Comparison of ENCODE assay signal across 13 cellular contexts in the genomic region with DNA sequence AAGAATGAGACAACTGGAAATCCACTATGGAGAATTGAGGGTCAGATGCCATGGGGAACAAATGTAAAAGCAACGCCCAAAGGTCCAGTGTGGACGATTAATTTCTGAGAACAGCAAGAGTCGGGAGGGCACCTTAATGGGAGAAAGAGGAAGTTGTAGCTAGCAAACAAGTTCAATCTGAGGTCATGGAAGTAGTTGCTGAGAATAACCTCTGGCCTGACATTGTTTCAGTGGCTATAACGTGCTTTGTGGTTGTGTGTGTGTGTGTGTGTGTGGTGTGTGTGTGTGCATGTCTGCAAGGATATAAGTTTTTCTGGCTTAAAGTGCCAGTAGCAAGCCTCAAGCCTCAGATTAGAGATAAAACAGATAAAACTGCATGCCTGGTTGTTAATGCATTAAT.
A peak's percentile ranks its signal among the peaks of the same experiment; 100 is the strongest.
DNase-seq lines count a peak whose midpoint lies in the region; ATAC-seq, FAIRE-seq and TF ChIP-seq lines count a peak whose summit lies in the region.
"Had no signal": no experiment of that assay in that cellular context is flagged by ENCODE, and none has a peak within 500 bp of the region (broad histone marks: within the 10 kb centered on the region; RNA-seq: fewer than 3 reads in every experiment).

No MANE protein-coding gene starts in this region.

- no peak overlapping the region for H3K23ac ChIP-seq in trophoblast cell (ENCODE audit: low read length)

- WGBS in GM12878 (ENCODE audit: insufficient coverage, insufficient replicate concordance, low lambda C conversion rate, missing lambda C conversion rate), result 11% methylated on average over 4 of the region's 4 CpGs
- WGBS in trophoblast cell (ENCODE audit: extremely low coverage, insufficient coverage, insufficient read length), result no CpG with 5 or more reads among the region's 4 CpGs

- DNase-seq in GM13977 (ENCODE audit: low spot score) (peak; percentile 4), GM12878 (ENCODE audit: low read depth, low spot score) (peak; percentile 3), trophoblast cell (no peak), left cardiac atrium (no peak)
- no peak for DNase-seq in stimulated activated naive CD8-positive, alpha-beta T cell treated with anti-CD3 and anti-CD28 coated beads, Interleukin-15, Interleukin-2, amounts not matched to agents 100 U/mL and 50 U/mL, for 24 hours
- DNase-seq: pancreas; stimulated activated CD4-positive, alpha-beta T cell treated with anti-CD3 and anti-CD28 coated beads, Interleukin-4, amount 100 ng/mL, for 1 hour; T-helper 9 cell had no signal

- H4K12ac ChIP-seq in trophoblast cell (ENCODE audit: low read depth, low read length), result no peak overlapping the region

- H3K18ac ChIP-seq in trophoblast cell (ENCODE audit: low read length), result no peak overlapping the region

- H3K4ac ChIP-seq in trophoblast cell (ENCODE audit: low read depth, low read length), result no peak overlapping the region

- H3K9me3 ChIP-seq in GM12878 (replicated peaks; ENCODE audit: control insufficient read depth, insufficient read depth, low read length), result no peaks in the 10 kb centered on the region
- H3K9me3 ChIP-seq in trophoblast cell (ENCODE audit: insufficient read depth, low read depth, low read length), result no peaks in the 10 kb centered on the region
- H3K9me3 ChIP-seq: pancreas, suprapubic skin had no signal

- H3K4me1 ChIP-seq in GM12878 (ENCODE audit: control insufficient read depth, insufficient read depth, low read length) (no peaks in the 10 kb centered on the region; the same call in 1 of the 2 replicates), trophoblast cell (ENCODE audit: control insufficient read depth in 1 of 2, insufficient read depth in 2 of 2, low read length in 2 of 2) (no peaks in the 10 kb centered on the region)
- H3K4me1 ChIP-seq: pancreas, suprapubic skin had no signal

- in situ Hi-C loops in GM13977 (cut with MboI; ENCODE audit: low pct_unique_long_range_greater_than_20kb, low sequenced_read_pairs, unreplicated experiment) (no loop called here), GM12878 (cut with MboI) (no loop called here)

- ATAC-seq in GM21529 (IDR thresholded peaks at IDR 0.05; ENCODE audit: unreplicated experiment) (peak; percentile 67), HG03565 (IDR thresholded peaks at IDR 0.05; ENCODE audit: unreplicated experiment) (peak; percentile 89), GM12878 (peak; percentile 75), GM18867 (IDR thresholded peaks at IDR 0.05; ENCODE audit: unreplicated experiment) (no peak), left cardiac atrium (no peak)
- no peak for ATAC-seq in stimulated activated naive CD8-positive, alpha-beta T cell treated with anti-CD3 and anti-CD28 coated beads, Interleukin-15, Interleukin-2, amounts not matched to agents 100 U/mL and 50 U/mL, for 24 hours
- ATAC-seq: pancreas had no signal

- H3K4me3 ChIP-seq in GM12878 (no peak overlapping the region), trophoblast cell (ENCODE audit: low read depth, low read length) (no peak overlapping the region)
- H3K4me3 ChIP-seq: pancreas, suprapubic skin had no signal

- no peaks in the 10 kb centered on the region for H4K20me1 ChIP-seq in GM12878 (ENCODE audit: control insufficient read depth, insufficient read depth)

- RAD21 ChIA-PET in GM12878 (lab: Charles Lee; ENCODE audit: unreplicated experiment), result no interaction called here

- no peak for TF ChIP-seq RAD21 in GM12878 (IDR thresholded peaks at IDR 0.05; ENCODE audit: insufficient read depth, low read depth, low read length)

- H4K8ac ChIP-seq in trophoblast cell (ENCODE audit: low read depth, low read length), result no peak overlapping the region

- H3K14ac ChIP-seq in trophoblast cell (ENCODE audit: low read length), result no peak overlapping the region

- H3K27me3 ChIP-seq in GM12878 (replicated peaks in 1 of 2; ENCODE audit: control insufficient read depth in 2 of 2, insufficient read depth in 2 of 2, low read length in 1 of 2), result no peaks in the 10 kb centered on the region; a peak in 1 of 4 replicates
- no peaks in the 10 kb centered on the region for H3K27me3 ChIP-seq in trophoblast cell (ENCODE audit: insufficient read depth, low read length)
- H3K27me3 ChIP-seq: pancreas, suprapubic skin had no signal

- no peak overlapping the region for H4K91ac ChIP-seq in trophoblast cell (ENCODE audit: low read depth, low read length)

- no TSS peak for BruUV-seq in GM12878 (replicated peaks; lab: Mats Ljungman, UMichigan)

- TF ChIP-seq CTCF in GM13977 (IDR thresholded peaks at IDR 0.05; ENCODE audit: extremely low read depth, insufficient read depth, missing control alignments) (no peak), GM12878 (IDR thresholded peaks at IDR 0.05 in 2 of 3, conservative IDR thresholded peaks at IDR 0.05 in 1 of 3; ENCODE audit: control insufficient read depth in 2 of 3, extremely low read depth in 1 of 3, insufficient read depth in 1 of 3, low read depth in 3 of 3, low read length in 3 of 3) (no peak)

- H2BK120ac ChIP-seq in trophoblast cell (ENCODE audit: insufficient read depth, low read length, poor library complexity), result no peak overlapping the region

- H2AK5ac ChIP-seq in trophoblast cell (ENCODE audit: low read length), result no peak overlapping the region

- no peak for TF ChIP-seq POLR2A in GM12878 (IDR thresholded peaks at IDR 0.05; ENCODE audit: low read depth, low read length)

- no peak overlapping the region for H2BK5ac ChIP-seq in trophoblast cell (ENCODE audit: low read depth, low read length, poor library complexity)

- no peak for TF ChIP-seq EP300 in GM12878 (IDR thresholded peaks at IDR 0.05; ENCODE audit: borderline replicate concordance in 1 of 2, control insufficient read depth in 1 of 2, low read depth in 2 of 2, low read length in 2 of 2)

- CTCF ChIA-PET in GM12878 (lab: Yijun Ruan, JAX), result interaction anchor here (1.1 kb wide), 1 partner anchor 16 kb away, joined by 3 read pairs; no protein-coding TSS in a partner anchor

- intact Hi-C loops in GM12878 (cut with micrococcal nuclease; ENCODE audit: unreplicated experiment), result no loop called here
- intact Hi-C loops in left cardiac atrium (cut with DNase I), result no loop called here

- H3K4me2 ChIP-seq in GM12878 (ENCODE audit: control insufficient read depth, insufficient read depth), result no peak overlapping the region
- H3K4me2 ChIP-seq in trophoblast cell (ENCODE audit: low read length), result no peak overlapping the region

- H3K36me3 ChIP-seq in GM12878 (ENCODE audit: control insufficient read depth in 2 of 2, insufficient read depth in 2 of 2, low read length in 1 of 2), result no peaks in the 10 kb centered on the region
- H3K36me3 ChIP-seq in trophoblast cell (ENCODE audit: control insufficient read depth in 1 of 2, insufficient read depth in 2 of 2, low read length in 2 of 2), result no peaks in the 10 kb centered on the region
- H3K36me3 ChIP-seq: pancreas, suprapubic skin had no signal

- H3K27ac ChIP-seq in GM12878 (ENCODE audit: control insufficient read depth, insufficient read depth) (no peak overlapping the region), trophoblast cell (ENCODE audit: low read depth, low read length) (no peak overlapping the region)
- H3K27ac ChIP-seq: C4-2B, pancreas, suprapubic skin had no signal

- no peaks in the 10 kb centered on the region for H3K79me2 ChIP-seq in GM12878 (ENCODE audit: control insufficient read depth, insufficient read depth, low read length)
- no peaks in the 10 kb centered on the region for H3K79me2 ChIP-seq in trophoblast cell (ENCODE audit: control insufficient read depth, insufficient read depth, low read length, poor library complexity)

- peak; percentile 73 for FAIRE-seq in GM12878 (lab: Jason Lieb, UNC)
- FAIRE-seq: pancreas had no signal

- H2AFZ ChIP-seq in GM12878 (ENCODE audit: control insufficient read depth, low read depth, low read length), result no peak overlapping the region
- no peak overlapping the region for H2AFZ ChIP-seq in trophoblast cell (ENCODE audit: insufficient read depth, low read length, poor library complexity)

- POLR2A ChIA-PET in GM12878 (lab: Charles Lee), result no interaction called here

- no peak overlapping the region for H3K9ac ChIP-seq in GM12878 (ENCODE audit: control insufficient read depth, insufficient read depth, low read length)
- no peak overlapping the region for H3K9ac ChIP-seq in trophoblast cell (ENCODE audit: low read length)

- SMC1A ChIA-PET in GM12878 (lab: Charles Lee; ENCODE audit: uncharacterized antibody, unreplicated experiment), result no interaction called here

- no peaks in the 10 kb centered on the region for H3K79me1 ChIP-seq in trophoblast cell (ENCODE audit: low read length)

- no peak overlapping the region for H2BK12ac ChIP-seq in trophoblast cell (ENCODE audit: low read length)

TF ChIP-seq in GM12878, 131 proteins besides CTCF, POLR2A, EP300 and RAD21 (continues in another document):
- TF ChIP-seq NBN (IDR thresholded peaks at IDR 0.05) (peak; percentile 69; the same call in 1 of the 2 replicates), RAD51 (IDR thresholded peaks at IDR 0.05) (no peak), GABPA (IDR thresholded peaks at IDR 0.05; ENCODE audit: low read depth) (peak; percentile 50; the same call in 1 of the 2 replicates), MEF2A (IDR thresholded peaks at IDR 0.05; ENCODE audit: insufficient read depth, low read depth, low read length) (0 out of 2 replicates have a peak, but pooled peaks have one; percentile 47), SRF (IDR thresholded peaks at IDR 0.05; ENCODE audit: low read depth in 2 of 2, low read length in 2 of 2) (no peak), ZBED1 (IDR thresholded peaks at IDR 0.05; ENCODE audit: borderline replicate concordance) (no peak), EED (IDR thresholded peaks at IDR 0.05; ENCODE audit: low read depth) (0 out of 2 replicates have a peak, but pooled peaks have one; percentile 19), POU2F2 (IDR thresholded peaks at IDR 0.05; ENCODE audit: borderline replicate concordance, low read depth, low read length) (peak; percentile 59; the same call in 1 of the 3 replicates), BCL11A (IDR thresholded peaks at IDR 0.05; ENCODE audit: low read depth, low read length) (peak; percentile 34; the same call in 1 of the 2 replicates)
- TF ChIP-seq, protein P1, sequence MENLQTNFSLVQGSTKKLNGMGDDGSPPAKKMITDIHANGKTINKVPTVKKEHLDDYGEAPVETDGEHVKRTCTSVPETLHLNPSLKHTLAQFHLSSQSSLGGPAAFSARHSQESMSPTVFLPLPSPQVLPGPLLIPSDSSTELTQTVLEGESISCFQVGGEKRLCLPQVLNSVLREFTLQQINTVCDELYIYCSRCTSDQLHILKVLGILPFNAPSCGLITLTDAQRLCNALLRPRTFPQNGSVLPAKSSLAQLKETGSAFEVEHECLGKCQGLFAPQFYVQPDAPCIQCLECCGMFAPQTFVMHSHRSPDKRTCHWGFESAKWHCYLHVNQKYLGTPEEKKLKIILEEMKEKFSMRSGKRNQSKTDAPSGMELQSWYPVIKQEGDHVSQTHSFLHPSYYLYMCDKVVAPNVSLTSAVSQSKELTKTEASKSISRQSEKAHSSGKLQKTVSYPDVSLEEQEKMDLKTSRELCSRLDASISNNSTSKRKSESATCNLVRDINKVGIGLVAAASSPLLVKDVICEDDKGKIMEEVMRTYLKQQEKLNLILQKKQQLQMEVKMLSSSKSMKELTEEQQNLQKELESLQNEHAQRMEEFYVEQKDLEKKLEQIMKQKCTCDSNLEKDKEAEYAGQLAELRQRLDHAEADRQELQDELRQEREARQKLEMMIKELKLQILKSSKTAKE (IDR thresholded peaks at IDR 0.05; ENCODE audit: low read depth, poor library complexity, severe bottlenecking), result peak; percentile 33

Comparison
In these comparisons a context has a peak if more than half of its experiments do, and no peak if none do; other contexts are left out.
1. DNase-seq: peak in GM13977 (single experiment) and GM12878 (single experiment); none in stimulated activated naive CD8-positive, alpha-beta T cell treated with anti-CD3 and anti-CD28 coated beads, Interleukin-15, Interleukin-2, amounts not matched to agents 100 U/mL and 50 U/mL, for 24 hours (single experiment), trophoblast cell (0 of 2) and left cardiac atrium (single experiment).
2. ATAC-seq: peak in GM21529 (single experiment), HG03565 (single experiment) and GM12878 (single experiment); none in GM18867 (single experiment), stimulated activated naive CD8-positive, alpha-beta T cell treated with anti-CD3 and anti-CD28 coated beads, Interleukin-15, Interleukin-2, amounts not matched to agents 100 U/mL and 50 U/mL, for 24 hours (single experiment) and left cardiac atrium (0 of 2).